ENCODE assay signal across 14 cellular contexts in the genomic region with DNA sequence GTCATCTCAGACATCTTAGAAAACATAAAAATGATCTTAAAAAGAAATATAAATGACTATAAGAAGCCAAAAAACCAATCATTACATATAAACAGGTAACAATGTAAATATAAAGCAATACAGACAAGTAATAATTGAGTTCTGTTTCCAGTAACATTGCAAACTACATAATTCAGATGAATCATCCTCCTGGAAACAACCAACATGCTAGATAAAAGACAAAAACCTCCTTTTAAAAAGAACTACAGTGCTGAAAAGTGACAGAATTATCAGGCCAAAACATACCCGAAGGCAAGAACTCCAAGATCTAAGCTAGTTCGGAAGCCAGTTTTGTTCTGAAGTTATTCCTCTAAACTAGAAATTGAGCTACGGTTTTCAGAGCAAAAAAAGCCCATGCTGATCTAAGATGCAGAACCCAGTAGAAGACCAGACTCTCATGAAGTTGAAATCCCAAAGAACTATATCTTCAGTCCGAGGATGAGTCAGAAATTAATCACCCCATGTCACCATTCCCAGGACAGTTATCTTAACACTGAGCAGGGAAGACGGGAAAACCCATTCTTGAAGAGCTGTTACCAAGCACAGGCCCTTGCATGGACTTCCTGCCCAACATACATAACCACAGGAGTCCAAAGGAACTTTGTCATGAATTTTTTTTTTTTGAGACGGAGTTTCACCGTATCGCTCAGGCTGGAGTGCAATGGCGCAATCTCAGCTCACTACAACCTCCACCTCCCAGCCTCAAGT. TPM values are rescaled to one million over a fixed set of nuclear protein-coding genes. Genes with fewer than 3 reads are reported as not detected.
DNase-seq lines count a peak whose midpoint lies in the region; ATAC-seq, FAIRE-seq and TF ChIP-seq lines count a peak whose summit lies in the region.
"Had no signal": no experiment of that assay in that cellular context is flagged by ENCODE, and none has a peak within 500 bp of the region (broad histone marks: within the 10 kb centered on the region; RNA-seq: fewer than 3 reads in every experiment).

No MANE protein-coding gene starts in this region.

- H3K9me3 ChIP-seq in IMR-90 (ENCODE audit: control insufficient read depth, insufficient read depth, low read length) (no peaks in the 10 kb centered on the region), keratinocyte (ENCODE audit: control insufficient read depth, low read depth, low read length) (no peaks in the 10 kb centered on the region)
- H3K9me3 ChIP-seq: BLaER1 treated with 17β-estradiol and CSF1 and Interleukin-3, amounts not matched to agents 10 nM and 100 nM; esophagus squamous epithelium had no signal

- H2AK5ac ChIP-seq in IMR-90 (ENCODE audit: low read depth, low read length) = no peak overlapping the region

- H3K9me1 ChIP-seq in IMR-90 (ENCODE audit: insufficient read depth, low read length) (peaks cover 3% of the 10 kb centered on the region; the same call in 1 of the 2 replicates), keratinocyte (ENCODE audit: control insufficient read depth, extremely low read depth, insufficient read depth, low read length) (peaks cover 2% of the 10 kb centered on the region)

- H3K9me3 Mint-ChIP-seq in nephron progenitor cell = no peaks in the 10 kb centered on the region
- H3K9me3 Mint-ChIP-seq: naive B cell had no signal

- dilution Hi-C loops in IMR-90 (cut with HindIII; ENCODE audit: low sequenced_read_pairs, unreplicated experiment) = no loop called here
- dilution Hi-C loops in keratinocyte (cut with MboI; ENCODE audit: extremely low pct_ligation_motif_present, low sequenced_read_pairs) = no loop called here

- no peak overlapping the region for H4K91ac ChIP-seq in IMR-90 (ENCODE audit: insufficient read depth, low read depth, low read length)

- H2AFZ ChIP-seq in IMR-90 (replicated peaks; ENCODE audit: low read length, poor library complexity) (no peak overlapping the region), keratinocyte (ENCODE audit: control insufficient read depth, low read length) (no peak overlapping the region)

- BruUV-seq in IMR-90 (replicated peaks; lab: Mats Ljungman, UMichigan) = no TSS peak

- no peaks in the 10 kb centered on the region for H3K27me3 Mint-ChIP-seq in nephron progenitor cell (ENCODE audit: low read depth, poor library complexity)
- H3K27me3 Mint-ChIP-seq: naive B cell had no signal

- no peak overlapping the region for H3K56ac ChIP-seq in IMR-90 (ENCODE audit: extremely low read depth, insufficient read depth, low read length)

- no peak overlapping the region for H4K5ac ChIP-seq in IMR-90 (ENCODE audit: low read depth, low read length)

- H3K79me2 ChIP-seq in keratinocyte (ENCODE audit: control insufficient read depth, insufficient read depth, low read length) = no peaks in the 10 kb centered on the region

- no peak overlapping the region for H3K4ac ChIP-seq in IMR-90 (ENCODE audit: low read depth, low read length)

- peaks cover 21% of the 10 kb centered on the region; the same call in 1 of the 2 replicates for H4K20me1 ChIP-seq in IMR-90 (ENCODE audit: insufficient read depth, low read length)
- no peaks in the 10 kb centered on the region for H4K20me1 ChIP-seq in keratinocyte (ENCODE audit: control insufficient read depth, extremely low read depth, insufficient read depth, low read length)
- H4K20me1 ChIP-seq: BLaER1 treated with 17β-estradiol and CSF1 and Interleukin-3, amounts not matched to agents 10 nM and 100 nM had no signal

- H2AK9ac ChIP-seq in IMR-90 (replicated peaks; ENCODE audit: low read depth, low read length, poor library complexity) = no peak overlapping the region

- no peak overlapping the region for H4K8ac ChIP-seq in IMR-90 (ENCODE audit: low read depth in 2 of 2, low read length in 2 of 2)

- peaks cover 60% of the 10 kb centered on the region for H3K36me3 Mint-ChIP-seq in nephron progenitor cell (ENCODE audit: low read depth)

- in situ Hi-C loops in ACHN (cut with HindIII; ENCODE audit: low pct_ligation_motif_present, low pct_unique_long_range_greater_than_20kb, low sequenced_read_pairs) = no loop called here
- in situ Hi-C loops in IMR-90 (cut with MboI; ENCODE audit: low sequenced_read_pairs) = no loop called here

- H3K23ac ChIP-seq in IMR-90 (ENCODE audit: low read depth, low read length) = no peak overlapping the region

- no peak overlapping the region for H2BK15ac ChIP-seq in IMR-90 (ENCODE audit: low read depth, low read length)

- H3K14ac ChIP-seq in IMR-90 (replicated peaks; ENCODE audit: low read depth, low read length) = no peak overlapping the region

- H3K4me3 ChIP-seq in IMR-90 (ENCODE audit: insufficient read depth, low read depth, low read length) (no peak overlapping the region), choroid plexus epithelial cell (ENCODE audit: low read depth, low read length) (no peak overlapping the region), keratinocyte (ENCODE audit: control insufficient read depth in 2 of 3, extremely low read depth in 1 of 3, insufficient read depth in 2 of 3, low read depth in 1 of 3, low read length in 3 of 3) (no peak overlapping the region)
- H3K4me3 ChIP-seq: BLaER1 treated with 17β-estradiol and CSF1 and Interleukin-3, amounts not matched to agents 10 nM and 100 nM; esophagus squamous epithelium had no signal

- no peaks in the 10 kb centered on the region for H3K4me1 Mint-ChIP-seq in nephron progenitor cell

- peaks cover 2% of the 10 kb centered on the region for H3K4me1 ChIP-seq in IMR-90 (ENCODE audit: control insufficient read depth, insufficient read depth, low read length)
- peaks cover 7% of the 10 kb centered on the region for H3K4me1 ChIP-seq in keratinocyte (ENCODE audit: control insufficient read depth, extremely low read depth, insufficient read depth, low read length)
- H3K4me1 ChIP-seq: BLaER1 treated with 17β-estradiol and CSF1 and Interleukin-3, amounts not matched to agents 10 nM and 100 nM; esophagus squamous epithelium had no signal

- WGBS in IMR-90 (ENCODE audit: extremely low coverage in 2 of 2, insufficient read length in 1 of 2), 2 experiments = no CpG with 5 or more reads among the region's 9 CpGs

- CTCF ChIA-PET in IMR-90 (lab: Yijun Ruan, JAX) = interaction anchor here (0.6 to 1.3 kb wide), 3 partner anchors 33 to 331 kb away, joined by 3 to 6 read pairs (median 3); no protein-coding TSS in a partner anchor

- H2BK120ac ChIP-seq in IMR-90 (ENCODE audit: low read depth, low read length) = no peak overlapping the region

- H3K4me3 Mint-ChIP-seq in nephron progenitor cell = no peak overlapping the region
- H3K4me3 Mint-ChIP-seq: naive B cell had no signal

- FAIRE-seq in keratinocyte (lab: Jason Lieb, UNC) = peak; percentile 79
- FAIRE-seq: urothelium cell line had no signal

- no peak overlapping the region; the same call in 1 of the 2 replicates for H3K4me2 ChIP-seq in IMR-90 (ENCODE audit: low read depth, low read length)
- no peak overlapping the region for H3K4me2 ChIP-seq in keratinocyte (ENCODE audit: control insufficient read depth, extremely low read depth, insufficient read depth, low read depth, low read length)
- H3K4me2 ChIP-seq: BLaER1 treated with 17β-estradiol and CSF1 and Interleukin-3, amounts not matched to agents 10 nM and 100 nM had no signal

- no peak; the same call in 1 of the 2 replicates for TF ChIP-seq RAD21 in IMR-90 (IDR thresholded peaks at IDR 0.05; ENCODE audit: low read length)

- POLR2A ChIA-PET in IMR-90 (lab: Charles Lee; ENCODE audit: unreplicated experiment) = interaction anchor here (0.5 kb wide), 1 partner anchor 756 kb away, joined by 3 read pairs; no protein-coding TSS in a partner anchor

- H3K27me3 ChIP-seq in IMR-90 (ENCODE audit: control insufficient read depth, insufficient read depth, low read length) = no peaks in the 10 kb centered on the region
- H3K27me3 ChIP-seq in keratinocyte (ENCODE audit: control insufficient read depth, extremely low read depth, insufficient read depth, low read length) = no peaks in the 10 kb centered on the region
- H3K27me3 ChIP-seq: BLaER1 treated with 17β-estradiol and CSF1 and Interleukin-3, amounts not matched to agents 10 nM and 100 nM; esophagus squamous epithelium had no signal

- no peak overlapping the region for H3K18ac ChIP-seq in IMR-90 (ENCODE audit: low read depth, low read length)

- intact Hi-C loops in IMR-90 (cut with micrococcal nuclease) = no loop called here
- intact Hi-C loops in sciatic nerve (cut with DNase I) = loop anchor here (5.0 kb wide), 1 partner anchor 614 kb away; no protein-coding TSS in a partner anchor

- peak; percentile 61 for DNase-seq in ACHN
- DNase-seq in IMR-90 = peak; percentile 98
- DNase-seq in choroid plexus epithelial cell (ENCODE audit: low read depth) = peak; percentile 90
- no peak for DNase-seq in keratinocyte (ENCODE audit: low read depth, low spot score)
- no peak for DNase-seq in sciatic nerve (ENCODE audit: low spot score)
- DNase-seq in nephron progenitor cell = no peak
- DNase-seq in midbrain (lab: John Stamatoyannopoulos, UW) = no peak
- DNase-seq: activated gamma-delta T cell treated with Interleukin-2 at 50 U/mL for 16 hours, esophagus squamous epithelium, naive B cell had no signal

- H3K79me1 ChIP-seq in IMR-90 (ENCODE audit: low read depth in 1 of 2, low read length in 2 of 2) = peaks cover 29 to 40% of the 10 kb centered on the region in 2 experiments

- H3K27ac ChIP-seq in IMR-90 (ENCODE audit: insufficient read depth, low read length) (no peak overlapping the region), keratinocyte (ENCODE audit: control insufficient read depth, insufficient read depth, low read length) (peak overlapping the region; percentile 30)
- H3K27ac ChIP-seq: BLaER1 treated with 17β-estradiol and CSF1 and Interleukin-3, amounts not matched to agents 10 nM and 100 nM; esophagus squamous epithelium; VCaP had no signal

- ATAC-seq in IMR-90 (ENCODE audit: low read depth) = peak; percentile 97
- no peak for ATAC-seq in sciatic nerve
- no peak for ATAC-seq in HG03520 (IDR thresholded peaks at IDR 0.05; ENCODE audit: unreplicated experiment)

- H3K36me3 ChIP-seq in IMR-90 (ENCODE audit: control insufficient read depth, insufficient read depth, low read length) = peaks cover 36% of the 10 kb centered on the region
- H3K36me3 ChIP-seq in keratinocyte (ENCODE audit: control insufficient read depth in 2 of 2, extremely low read depth in 1 of 2, insufficient read depth in 2 of 2, low read length in 2 of 2) = peaks cover 6 to 27% of the 10 kb centered on the region in 2 experiments

- no peak overlapping the region for H3K9ac ChIP-seq in IMR-90 (ENCODE audit: low read depth, low read length)
- H3K9ac ChIP-seq in keratinocyte (ENCODE audit: control insufficient read depth, extremely low read depth, insufficient read depth, low read length) = no peak overlapping the region
- H3K9ac ChIP-seq: BLaER1 treated with 17β-estradiol and CSF1 and Interleukin-3, amounts not matched to agents 10 nM and 100 nM had no signal

- TF ChIP-seq CTCF in IMR-90 (conservative IDR thresholded peaks at IDR 0.05; ENCODE audit: low read depth, low read length) (no peak), choroid plexus epithelial cell (conservative IDR thresholded peaks at IDR 0.05; ENCODE audit: low read depth, low read length) (no peak), keratinocyte (optimal IDR thresholded peaks at IDR 0.05 in 1 of 3, IDR thresholded peaks at IDR 0.05 in 1 of 3, conservative IDR thresholded peaks at IDR 0.05 in 1 of 3; ENCODE audit: extremely low read depth in 1 of 3, insufficient read depth in 2 of 3, low read length in 3 of 3) (no peak), nephron progenitor cell (IDR thresholded peaks at IDR 0.05) (no peak)

- peak overlapping the region; percentile 58 for H2BK5ac ChIP-seq in IMR-90 (ENCODE audit: low read depth, low read length, poor library complexity, severe bottlenecking)

- H2BK20ac ChIP-seq in IMR-90 (ENCODE audit: low read depth, low read length) = no peak overlapping the region

- no peak overlapping the region for H3K27ac Mint-ChIP-seq in nephron progenitor cell

- TF ChIP-seq POLR2A in IMR-90 (IDR thresholded peaks at IDR 0.05; ENCODE audit: low read depth, low read length) = 0 out of 2 replicates have a peak, but pooled peaks have one; percentile 35

RNA-seq across cellular contexts. Expression of gene PGM3, which starts 9.8 kb away (rescaled TPM):
- total RNA-seq in IMR-90 (2012; rRNA removed) (223 and 336 TPM in 2 replicates), sciatic nerve (37.2 TPM)
- polyA plus RNA-seq in IMR-90 (2012; rRNA removed) (64.3 and 68.4 TPM in 2 replicates), keratinocyte (24.0 to 32.1 TPM (median 28.9 TPM) in 3 replicates)
- polyA plus RNA-seq in IMR-90 (2012; cell fraction: cytosol; rRNA removed) = 10.0 and 14.5 TPM in 2 replicates
- 12.8 and 124 TPM in 2 replicates for polyA plus RNA-seq in IMR-90 (2012; cell fraction: nucleus; rRNA removed; ENCODE audit: low replicate concordance)
- polyA plus RNA-seq in keratinocyte (2011; ENCODE audit: low read depth) = 17.9 TPM
- polyA plus RNA-seq in keratinocyte (2011; cell fraction: cytosol; rRNA removed) = 14.5 and 29.5 TPM in 2 replicates
- polyA plus RNA-seq in keratinocyte (2011; cell fraction: nucleus; rRNA removed) = 21.7 and 25.1 TPM in 2 replicates
- polyA plus RNA-seq in keratinocyte (2012; ENCODE audit: low replicate concordance) = 18.5 and 31.0 TPM in 2 replicates
- 28.1 to 83.9 TPM (median 44.5 TPM) in 3 replicates for polyA minus RNA-seq in keratinocyte
- 19.4 TPM for polyA minus RNA-seq in keratinocyte (2011; cell fraction: cytosol; rRNA and poly(A)+ RNA removed)
- polyA minus RNA-seq in keratinocyte (2011; cell fraction: nucleus; rRNA and poly(A)+ RNA removed) = 20.3 and 42.5 TPM in 2 replicates

RNA-seq across cellular contexts. Expression of gene RWDD2A, which starts 9.9 kb away (rescaled TPM):
- 3.9 and 4.7 TPM in 2 replicates for total RNA-seq in IMR-90 (2012; rRNA removed)
- 3.5 and 4.1 TPM in 2 replicates for polyA plus RNA-seq in IMR-90 (2012; rRNA removed)
- polyA plus RNA-seq in IMR-90 (2012; cell fraction: cytosol; rRNA removed) = 0.98 and 1.2 TPM in 2 replicates
- 1.5 and 9.5 TPM in 2 replicates for polyA plus RNA-seq in IMR-90 (2012; cell fraction: nucleus; rRNA removed; ENCODE audit: low replicate concordance)
- polyA plus RNA-seq in keratinocyte = 1.2 to 1.5 TPM (median 1.3 TPM) in 3 replicates
- polyA plus RNA-seq in keratinocyte (2011; ENCODE audit: low read depth) = 0.45 TPM
- polyA plus RNA-seq in keratinocyte (2011; cell fraction: cytosol; rRNA removed) = 0.64 and 1.2 TPM in 2 replicates
- polyA plus RNA-seq in keratinocyte (2011; cell fraction: nucleus; rRNA removed) = 1.2 and 2.1 TPM in 2 replicates
- 0.79 and 1.2 TPM in 2 replicates for polyA plus RNA-seq in keratinocyte (2012; ENCODE audit: low replicate concordance)
- polyA minus RNA-seq in keratinocyte = 0.30 to 0.76 TPM (median 0.70 TPM) in 3 replicates
- polyA minus RNA-seq in keratinocyte (2011; cell fraction: cytosol; rRNA and poly(A)+ RNA removed) = not detected
- 0.53 and 0.93 TPM in 2 replicates for polyA minus RNA-seq in keratinocyte (2011; cell fraction: nucleus; rRNA and poly(A)+ RNA removed)
- 4.5 TPM for total RNA-seq in sciatic nerve

Comparison
In these comparisons a context has a peak if more than half of its experiments do, and no peak if none do; other contexts are left out.
1. DNase-seq: peak in ACHN (single experiment), IMR-90 (single experiment) and choroid plexus epithelial cell (single experiment); none in keratinocyte (single experiment), sciatic nerve (single experiment), nephron progenitor cell (single experiment) and midbrain (single experiment).